Comparison of ENCODE assay signal across 32 cellular contexts in the genomic region with DNA sequence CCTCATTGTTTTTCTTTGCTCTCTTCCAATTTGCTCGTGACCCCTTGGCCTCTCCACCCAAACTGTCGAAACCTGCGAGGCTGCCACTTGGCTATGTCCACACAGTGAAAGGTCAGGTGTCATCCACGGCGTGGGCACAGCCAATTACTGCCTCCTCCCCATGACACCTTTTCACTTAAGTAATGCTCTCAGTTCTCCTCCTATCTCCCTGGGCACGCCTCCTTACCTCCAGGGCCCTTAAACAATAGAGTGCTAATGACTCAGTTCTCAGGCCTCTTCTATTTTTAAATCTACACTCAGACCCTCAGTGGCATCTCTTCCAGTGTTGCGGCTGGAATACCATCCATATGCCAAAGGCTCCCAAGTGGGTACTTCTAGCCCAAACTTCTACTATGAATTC.
DNase-seq lines count a peak whose midpoint lies in the region; ATAC-seq, FAIRE-seq and TF ChIP-seq lines count a peak whose summit lies in the region.
"Had no signal": no experiment of that assay in that cellular context is flagged by ENCODE, and none has a peak within 500 bp of the region (broad histone marks: within the 10 kb centered on the region; RNA-seq: fewer than 3 reads in every experiment).

No MANE protein-coding gene starts in this region.

- H2BK20ac ChIP-seq in H1 (ENCODE audit: low read length) = no peak overlapping the region

- H2BK15ac ChIP-seq in H1 (ENCODE audit: low read length) = no peak overlapping the region

- H2BK5ac ChIP-seq in H1 (ENCODE audit: low read depth, low read length) = no peak overlapping the region

- 0 out of 4 replicates have a peak overlapping the region, but pooled peaks of 1 of the 2 experiments have one; percentile 8 for H3K4me2 ChIP-seq in H1 (ENCODE audit: insufficient read depth in 1 of 2, low read depth in 2 of 2, low read length in 2 of 2)

- H2BK12ac ChIP-seq in H1 (ENCODE audit: low read depth, low read length) = no peak overlapping the region

- no peaks in the 10 kb centered on the region for H3K79me2 ChIP-seq in H1 (ENCODE audit: control insufficient read depth in 1 of 2, insufficient read depth in 2 of 2, low read length in 2 of 2)

- H3K27me3 ChIP-seq in H1 (replicated peaks in 1 of 4; ENCODE audit: control insufficient read depth in 3 of 4, extremely low read depth in 1 of 4, insufficient read depth in 3 of 4, low read length in 3 of 4) = no peaks in the 10 kb centered on the region
- no peaks in the 10 kb centered on the region for H3K27me3 ChIP-seq in lower lobe of right lung (ENCODE audit: low read depth)
- H3K27me3 ChIP-seq: brain microvascular endothelial cell, gastrocnemius medialis, ovary, uterus had no signal

- H3K9me3 ChIP-seq in H1 (ENCODE audit: insufficient read depth in 2 of 2, low read depth in 1 of 2, low read length in 1 of 2) = no peaks in the 10 kb centered on the region
- H3K9me3 ChIP-seq in lower lobe of right lung = no peaks in the 10 kb centered on the region
- H3K9me3 ChIP-seq: gastrocnemius medialis, ovary, uterus had no signal

- no peak overlapping the region for H3K23ac ChIP-seq in H1 (ENCODE audit: insufficient read length)

- H3K4ac ChIP-seq in H1 (replicated peaks; ENCODE audit: insufficient read length, low read depth, low read length) = no peak overlapping the region

- H3K23me2 ChIP-seq in H1 (ENCODE audit: low read depth, low read length) = peaks cover 4% of the 10 kb centered on the region; the same call in 1 of the 2 replicates

- H3K27ac ChIP-seq in H1 (ENCODE audit: low read depth, low read length) = no peak overlapping the region
- H3K27ac ChIP-seq in lower lobe of right lung = no peak overlapping the region
- H3K27ac ChIP-seq: brain microvascular endothelial cell, gastrocnemius medialis, ovary, uterus had no signal

- H3K14ac ChIP-seq in H1 (ENCODE audit: insufficient read length) = no peak overlapping the region

- WGBS in H1 (ENCODE audit: extremely low coverage in 1 of 2, insufficient coverage in 1 of 2, insufficient read length in 1 of 2, insufficient replicate concordance in 2 of 2, low coverage in 1 of 2, low lambda C conversion rate in 2 of 2, missing lambda C conversion rate in 1 of 2), 2 experiments = 75% methylated on average over 7 of the region's 7 CpGs; no CpG with 5 or more reads in 1 of the 2 experiments

- ATAC-seq in left ventricle myocardium superior = peak; percentile 36
- no peak for ATAC-seq in Right ventricle myocardium inferior
- peak; percentile 48 to 54 for ATAC-seq in lower lobe of right lung
- ATAC-seq: activated CD4-positive, CD25-positive, alpha-beta regulatory T cell treated with anti-CD3 and anti-CD28 coated beads, Interleukin-2, amount 50 U/mL, for 24 hours; gastrocnemius medialis; HepG2; left lobe of liver; natural killer cell treated with Interleukin-12 subunit alpha and Interleukin-12 subunit beta and Interleukin-15 and Interleukin-18, amount 100 ng/mL, for 72 hours had no signal

- 0 out of 2 replicates have a peak overlapping the region, but pooled peaks have one; percentile 13 for H2AFZ ChIP-seq in H1 (ENCODE audit: low read length)

- no peak overlapping the region for H4K91ac ChIP-seq in H1 (replicated peaks; ENCODE audit: insufficient read length, low read length)

- TF ChIP-seq EP300 in H1 (IDR thresholded peaks at IDR 0.05; ENCODE audit: borderline replicate concordance in 1 of 2, low read depth in 2 of 2, low read length in 2 of 2) = no peak

- CTCF ChIA-PET in H1 (lab: Charles Lee; ENCODE audit: partially characterized antibody) = interaction anchor here (1.0 kb wide), 1 partner anchor 34 kb away, joined by 4 read pairs; no protein-coding TSS in a partner anchor

- no peak overlapping the region for H2BK120ac ChIP-seq in H1 (replicated peaks; ENCODE audit: low read depth, low read length)

- H4K20me1 ChIP-seq in H1 (replicated peaks in 1 of 2; ENCODE audit: control insufficient read depth in 1 of 2, insufficient read depth in 2 of 2, low read length in 2 of 2) = no peaks in the 10 kb centered on the region

- no peaks in the 10 kb centered on the region for H3K79me1 ChIP-seq in H1 (ENCODE audit: low read depth, low read length)

- no peak for TF ChIP-seq POLR2A in H1 (IDR thresholded peaks at IDR 0.05; ENCODE audit: control extremely low read depth in 1 of 2, low read depth in 2 of 2, low read length in 2 of 2)

- TF ChIP-seq RAD21 in H1 (IDR thresholded peaks at IDR 0.05 in 1 of 2, conservative IDR thresholded peaks at IDR 0.05 in 1 of 2; ENCODE audit: low read depth in 2 of 2, low read length in 2 of 2) = no peak

- H3K4me1 ChIP-seq in H1 (replicated peaks in 1 of 4; ENCODE audit: control insufficient read depth in 3 of 4, insufficient read depth in 4 of 4, low read length in 3 of 4) (peaks cover 2 to 11% (median 7%) of the 10 kb centered on the region in 4 experiments; a peak in 4 of 7 replicates), lower lobe of right lung (no peaks in the 10 kb centered on the region)
- H3K4me1 ChIP-seq: gastrocnemius medialis, uterus had no signal

- no peak overlapping the region; the same call in 1 of the 2 replicates for H3K18ac ChIP-seq in H1 (ENCODE audit: extremely low read depth, low read length)

- POLR2A ChIA-PET in H1 (lab: Charles Lee; ENCODE audit: partially characterized antibody) = no interaction called here

- H3K36me3 ChIP-seq in H1 (ENCODE audit: control insufficient read depth in 2 of 4, insufficient read depth in 4 of 4, low read length in 3 of 4) (no peaks in the 10 kb centered on the region), lower lobe of right lung (no peaks in the 10 kb centered on the region)
- H3K36me3 ChIP-seq: brain microvascular endothelial cell, gastrocnemius medialis, ovary, uterus had no signal

- H3K9ac ChIP-seq in H1 (replicated peaks in 1 of 4; ENCODE audit: extremely low read depth in 1 of 4, low read depth in 3 of 4, low read length in 3 of 4) = no peak overlapping the region

- no peak for FAIRE-seq in H1 (lab: Jason Lieb, UNC)
- FAIRE-seq: D721Med, HepG2 had no signal

- intact Hi-C loops in left ventricle myocardium superior (cut with micrococcal nuclease) = no loop called here
- intact Hi-C loops in Right ventricle myocardium inferior (cut with DNase I) = no loop called here
- intact Hi-C loops in lower lobe of right lung (cut with DNase I) = no loop called here

- no peak overlapping the region for H4K5ac ChIP-seq in H1 (ENCODE audit: insufficient read length, low read depth, low read length)

- DNase-seq in left ventricle myocardium superior (no peak), Right ventricle myocardium inferior (ENCODE audit: missing footprints) (no peak), H1 (ENCODE audit: low read depth in 1 of 2, low spot score in 2 of 2) (no peak), lower lobe of right lung (no peak), foreskin fibroblast (no peak), NCI-H226 (no peak), NCI-H1092 (lab: John Stamatoyannopoulos, UW) (no peak), NCI-H2196 treated with DMSO at 0.1 percent for 48 hours (lab: John Stamatoyannopoulos, UW; ENCODE audit: unreplicated experiment) (no peak)
- DNase-seq: 8988T; activated CD4-positive, alpha-beta memory T cell treated with anti-CD3 and anti-CD28 coated beads, Interleukin-2, amount 10 ng/mL, durations not matched to agents 7 days and 5 days; activated CD8-positive, alpha-beta memory T cell treated with anti-CD3 and anti-CD28 coated beads, Interleukin-2, amount 50 U/mL, for 48 hours; activated naive CD4-positive, alpha-beta T cell treated with anti-CD3 and anti-CD28 coated beads, Interleukin-2, amount 50 U/mL, for 16 hours; amniotic stem cell; brain microvascular endothelial cell; effector CD4-positive, alpha-beta T cell; erythroblast; gastrocnemius medialis; Karpas-422; MV-4-11; NCI-H146; NCI-H510A; ovary; right cardiac atrium; stimulated activated CD4-positive, alpha-beta T cell treated with anti-CD3 and anti-CD28 coated beads, Interleukin-12 subunit alpha, Interleukin-12 subunit beta, amount 100 ng/mL, for 4 hours; stimulated activated CD4-positive, alpha-beta T cell treated with anti-CD3 and anti-CD28 coated beads, Interleukin-4, amount 100 ng/mL, for 24 hours; T-cell; uterus had no signal

- H3K56ac ChIP-seq in H1 (replicated peaks; ENCODE audit: insufficient read length, low read depth, low read length) = no peak overlapping the region

- H4K8ac ChIP-seq in H1 (ENCODE audit: extremely low read depth, insufficient read depth, low read length) = no peak overlapping the region

- no peak overlapping the region for H3K4me3 ChIP-seq in H1 (ENCODE audit: extremely low read depth in 1 of 4, insufficient read depth in 2 of 4, low read depth in 3 of 4, low read length in 4 of 4)
- H3K4me3 ChIP-seq in lower lobe of right lung = no peak overlapping the region
- H3K4me3 ChIP-seq in foreskin fibroblast (ENCODE audit: low read depth in 1 of 2, low read length in 2 of 2) = no peak overlapping the region
- H3K4me3 ChIP-seq: gastrocnemius medialis, ovary, uterus had no signal

- no peak overlapping the region for H2AK5ac ChIP-seq in H1 (ENCODE audit: low read depth, low read length)

- TF ChIP-seq CTCF in H1 (IDR thresholded peaks at IDR 0.05; ENCODE audit: control extremely low read depth in 1 of 3, insufficient read depth in 1 of 3, low read depth in 1 of 3, low read length in 3 of 3) = no peak
- no peak for TF ChIP-seq CTCF in lower lobe of right lung (IDR thresholded peaks at IDR 0.05)
- TF ChIP-seq CTCF in foreskin fibroblast (IDR thresholded peaks at IDR 0.05; ENCODE audit: low read depth, low read length) = no peak

TF ChIP-seq in H1, 55 proteins besides CTCF, POLR2A, EP300 and RAD21 (continues in another document):
- TF ChIP-seq, protein P1, sequence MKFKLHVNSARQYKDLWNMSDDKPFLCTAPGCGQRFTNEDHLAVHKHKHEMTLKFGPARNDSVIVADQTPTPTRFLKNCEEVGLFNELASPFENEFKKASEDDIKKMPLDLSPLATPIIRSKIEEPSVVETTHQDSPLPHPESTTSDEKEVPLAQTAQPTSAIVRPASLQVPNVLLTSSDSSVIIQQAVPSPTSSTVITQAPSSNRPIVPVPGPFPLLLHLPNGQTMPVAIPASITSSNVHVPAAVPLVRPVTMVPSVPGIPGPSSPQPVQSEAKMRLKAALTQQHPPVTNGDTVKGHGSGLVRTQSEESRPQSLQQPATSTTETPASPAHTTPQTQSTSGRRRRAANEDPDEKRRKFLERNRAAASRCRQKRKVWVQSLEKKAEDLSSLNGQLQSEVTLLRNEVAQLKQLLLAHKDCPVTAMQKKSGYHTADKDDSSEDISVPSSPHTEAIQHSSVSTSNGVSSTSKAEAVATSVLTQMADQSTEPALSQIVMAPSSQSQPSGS (IDR thresholded peaks at IDR 0.05; ENCODE audit: low read length) = no peak
- TF ChIP-seq BCL11A (IDR thresholded peaks at IDR 0.05; ENCODE audit: low read depth in 2 of 2, low read length in 2 of 2) (no peak), SIN3A (conservative IDR thresholded peaks at IDR 0.05 in 1 of 2, IDR thresholded peaks at IDR 0.05 in 1 of 2; ENCODE audit: low read depth in 1 of 2, low read length in 2 of 2) (no peak), SP4 (IDR thresholded peaks at IDR 0.05; ENCODE audit: low read length) (no peak), RNF2 (IDR thresholded peaks at IDR 0.05; ENCODE audit: borderline replicate concordance, low read depth, low read length, missing control alignments, poor library complexity, severe bottlenecking) (no peak), TCF12 (IDR thresholded peaks at IDR 0.05; ENCODE audit: low read depth, low read length) (no peak), CTBP2 (IDR thresholded peaks at IDR 0.05; ENCODE audit: borderline replicate concordance, insufficient read depth, insufficient read length, low read length) (no peak)
